10 cellular contexts compared by ENCODE assay signal in the genomic region with DNA sequence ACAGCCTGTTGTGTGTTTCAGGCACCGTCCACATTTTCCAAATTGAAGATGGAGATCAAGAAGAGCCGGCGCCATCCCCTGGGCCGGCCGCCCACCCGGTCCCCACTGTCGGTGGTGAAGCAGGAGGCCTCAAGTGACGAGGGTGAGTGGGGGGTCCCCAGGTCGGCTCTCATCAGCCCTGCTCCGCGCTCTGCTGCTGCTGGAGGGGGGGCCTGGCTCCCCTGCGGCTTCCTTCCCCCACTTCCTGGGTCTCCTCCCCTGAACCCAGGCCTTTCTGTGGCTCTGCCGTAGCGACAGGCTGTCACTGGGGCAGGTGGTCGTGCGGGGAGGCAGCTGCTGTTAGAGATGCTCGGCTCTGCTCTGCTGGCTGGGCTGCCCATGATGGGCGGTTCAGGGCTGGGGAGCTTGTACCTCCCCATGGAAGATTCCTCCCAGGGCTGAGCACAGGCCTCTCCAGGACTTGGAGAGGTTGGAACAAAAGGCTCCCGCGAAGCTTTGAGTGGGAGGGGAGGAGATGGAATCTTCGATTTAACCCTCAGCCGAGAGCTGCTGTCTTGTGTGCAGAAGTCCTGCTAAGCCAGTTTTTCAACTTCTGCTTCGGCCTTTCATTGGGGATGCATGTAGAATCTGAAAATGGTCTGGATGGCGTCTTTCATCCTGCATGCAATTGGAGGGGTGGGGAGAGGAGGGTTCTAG.
DNase-seq lines count a peak whose midpoint lies in the region; ATAC-seq and TF ChIP-seq lines count a peak whose summit lies in the region.
"Had no signal": no experiment of that assay in that cellular context is flagged by ENCODE, and none has a peak within 500 bp of the region (broad histone marks: within the 10 kb centered on the region; RNA-seq: fewer than 3 reads in every experiment).

No MANE protein-coding gene starts in this region.

- TF ChIP-seq POLR2A in testis (IDR thresholded peaks at IDR 0.05): no peak

- H3K4me3 ChIP-seq in testis: no peak overlapping the region

- DNase-seq in activated T-cell treated with anti-CD3 and anti-CD28 coated beads, Interleukin-2, amount 50 U/mL, for 1 hour: peak; percentile 55
- DNase-seq in activated T-cell treated with anti-CD3 and anti-CD28 coated beads for 4 hours (no peak), NCI-H510A treated with DMSO at 0.1 percent for 48 hours (lab: John Stamatoyannopoulos, UW) (peak; percentile 92), epithelial cell of prostate (ENCODE audit: low read depth, low spot score) (peak; percentile 24), testis (peak; percentile 68), cardiac septum (ENCODE audit: low spot score) (no peak), GOT3 (lab: John Stamatoyannopoulos, UW) (no peak)
- DNase-seq: C1 segment of cervical spinal cord; stimulated activated CD4-positive, alpha-beta T cell treated with anti-CD3 and anti-CD28 coated beads, Interleukin-4, amount 100 ng/mL, for 1 hour had no signal

- 72 to 78% methylated on average over 9 to 24 of the region's 24 CpGs for WGBS in testis, 2 donors

- ATAC-seq in GM18517 (IDR thresholded peaks at IDR 0.05; ENCODE audit: unreplicated experiment): no peak

- no peaks in the 10 kb centered on the region for H3K27me3 ChIP-seq in testis

- peaks cover 63% of the 10 kb centered on the region for H3K4me1 ChIP-seq in testis

- H3K36me3 ChIP-seq in testis (ENCODE audit: low read depth, missing control alignments): no peaks in the 10 kb centered on the region

- intact Hi-C loops in testis (cut with DNase I; ENCODE audit: low total_unique reads): no loop called here
- intact Hi-C loops in cardiac septum (cut with DNase I): no loop called here

- H3K9me3 ChIP-seq in testis: no peaks in the 10 kb centered on the region

- H3K27ac ChIP-seq in epithelial cell of prostate: no peak overlapping the region
- no peak overlapping the region for H3K27ac ChIP-seq in testis

- no peak for TF ChIP-seq CTCF in testis (IDR thresholded peaks at IDR 0.05)

Comparison
In these comparisons a context has a peak if more than half of its experiments do, and no peak if none do; other contexts are left out.
1. DNase-seq: peak in activated T-cell treated with anti-CD3 and anti-CD28 coated beads, Interleukin-2, amount 50 U/mL, for 1 hour (single experiment), NCI-H510A treated with DMSO at 0.1 percent for 48 hours (single experiment), epithelial cell of prostate (single experiment) and testis (single experiment); none in activated T-cell treated with anti-CD3 and anti-CD28 coated beads for 4 hours (single experiment), cardiac septum (single experiment) and GOT3 (single experiment).